In genomic region chr15:77871838-77872371, GRCh38 we compare ENCODE assay signal across 13 cellular contexts.
DNase-seq lines count a peak whose midpoint lies in the region; ATAC-seq and TF ChIP-seq lines count a peak whose summit lies in the region.
"Had no signal": no experiment of that assay in that cellular context is flagged by ENCODE, and none has a peak within 500 bp of the region (broad histone marks: within the 10 kb centered on the region; RNA-seq: fewer than 3 reads in every experiment).

No MANE protein-coding gene starts in this region.

- H3F3A ChIP-seq in GM23338 (replicated peaks; ENCODE audit: low read depth), result no peaks in the 10 kb centered on the region

- TF ChIP-seq CTCF in AG09309 (IDR thresholded peaks at IDR 0.05; ENCODE audit: control insufficient read depth, insufficient read depth, low read depth, low read length, missing control alignments) (peak; percentile 32), GM23338 (conservative IDR thresholded peaks at IDR 0.05; ENCODE audit: low read depth in 2 of 2) (peak; percentile 55 to 76), WTC11 (IDR thresholded peaks at IDR 0.05) (peak; percentile 50; the same call in 1 of the 2 replicates), lower lobe of right lung (IDR thresholded peaks at IDR 0.05) (peak; percentile 10)

- H3K27me3 Mint-ChIP-seq in GM23338 (ENCODE audit: insufficient read depth, low read depth, poor library complexity), result peaks cover 19% of the 10 kb centered on the region
- no peaks in the 10 kb centered on the region; the same call in none of the 2 replicates for H3K27me3 Mint-ChIP-seq in WTC11 (ENCODE audit: low read depth)

- H3K27me3 ChIP-seq in GM23338 (ENCODE audit: insufficient read depth) (no peaks in the 10 kb centered on the region), lower lobe of right lung (ENCODE audit: low read depth) (peaks cover 4% of the 10 kb centered on the region)

- ATAC-seq in GM23338 (peak; percentile 27), WTC11 (peak; percentile 33), lower lobe of right lung (no peak), GM19395 (IDR thresholded peaks at IDR 0.05; ENCODE audit: unreplicated experiment) (no peak)

- H3K79me2 ChIP-seq in GM23338 (replicated peaks; ENCODE audit: insufficient read depth), result no peaks in the 10 kb centered on the region

- H3K4me1 ChIP-seq in GM23338 (ENCODE audit: insufficient read depth), result no peaks in the 10 kb centered on the region; the same call in 1 of the 2 replicates
- H3K4me1 ChIP-seq in lower lobe of right lung, result no peaks in the 10 kb centered on the region

- no peaks in the 10 kb centered on the region for H3K9me3 ChIP-seq in lower lobe of right lung
- H3K9me3 ChIP-seq: esophagus muscularis mucosa had no signal

- no peaks in the 10 kb centered on the region for H4K20me1 ChIP-seq in GM23338 (replicated peaks; ENCODE audit: insufficient read depth)

- POLR2A ChIA-PET in WTC11 (lab: Charles Lee), result no interaction called here

- H3K4me1 Mint-ChIP-seq in GM23338 (peaks cover 9% of the 10 kb centered on the region), WTC11 (peaks cover 4% of the 10 kb centered on the region; the same call in 1 of the 2 replicates)

- H3K4me3 ChIP-seq in AG09309 (ENCODE audit: control insufficient read depth, low read depth, low read length), result no peak overlapping the region
- no peak overlapping the region for H3K4me3 ChIP-seq in GM23338
- H3K4me3 ChIP-seq in lower lobe of right lung, result no peak overlapping the region
- H3K4me3 ChIP-seq: esophagus muscularis mucosa had no signal

- CTCF ChIA-PET in WTC11 (lab: Charles Lee), result interaction anchor here (0.6 kb wide), 2 partner anchors 35 to 239 kb away, joined by 4 read pairs; no protein-coding TSS in a partner anchor

- H3K36me3 ChIP-seq in GM23338 (ENCODE audit: insufficient read depth) (no peaks in the 10 kb centered on the region), lower lobe of right lung (no peaks in the 10 kb centered on the region)
- H3K36me3 ChIP-seq: esophagus muscularis mucosa had no signal

- DNase-seq in AG09309 (ENCODE audit: low read depth) (no peak), GM23338 (ENCODE audit: low spot score) (peak; percentile 59), WTC11 (ENCODE audit: low spot score) (peak; percentile 63), lower lobe of right lung (peak; percentile 30), NAMALWA (ENCODE audit: low spot score) (no peak), cerebellar nuclear complex (lab: John Stamatoyannopoulos, UW) (no peak)
- no peak for DNase-seq in activated effector memory CD4-positive, alpha-beta T cell treated with Interleukin-2 at 50 U/mL for 16 hours
- DNase-seq: activated naive CD4-positive, alpha-beta T cell; NCI-H2081 had no signal

- no peaks in the 10 kb centered on the region for H3K9me2 ChIP-seq in GM23338 (ENCODE audit: insufficient read depth)

- H3K36me3 Mint-ChIP-seq in GM23338 (ENCODE audit: low read depth), result no peaks in the 10 kb centered on the region; the same call in 2 of the 3 replicates
- H3K36me3 Mint-ChIP-seq in WTC11, result no peaks in the 10 kb centered on the region
- H3K36me3 Mint-ChIP-seq: CD14-positive monocyte had no signal

- no peak overlapping the region for H3K27ac ChIP-seq in GM23338 (ENCODE audit: low read depth)
- H3K27ac ChIP-seq in lower lobe of right lung, result no peak overlapping the region
- H3K27ac ChIP-seq: esophagus muscularis mucosa, KMS-11 had no signal

- H3K27ac Mint-ChIP-seq in GM23338, result no peak overlapping the region
- H3K27ac Mint-ChIP-seq in WTC11, result no peak overlapping the region
- H3K27ac Mint-ChIP-seq: CD14-positive monocyte had no signal

- H3K4me3 Mint-ChIP-seq in GM23338 (no peak overlapping the region), WTC11 (no peak overlapping the region)

- H3K9me3 Mint-ChIP-seq in GM23338 (no peaks in the 10 kb centered on the region), WTC11 (no peaks in the 10 kb centered on the region)

- intact Hi-C loops in lower lobe of right lung (cut with DNase I), result no loop called here

- no peak overlapping the region for H2AFZ ChIP-seq in GM23338

- no peak overlapping the region for H3K4me2 ChIP-seq in GM23338
- H3K4me2 ChIP-seq: KMS-11 had no signal

TF ChIP-seq in GM23338, 12 proteins besides CTCF, POLR2A, EP300 and RAD21 (continues in another document):
- TF ChIP-seq JUNB (IDR thresholded peaks at IDR 0.05; ENCODE audit: unreplicated experiment) (no peak), POLR2AphosphoS5 (IDR thresholded peaks at IDR 0.05; ENCODE audit: low read depth) (no peak), ZNF114 (CRISPR knock-in tag; IDR thresholded peaks at IDR 0.05) (no peak), ZNF331 (CRISPR knock-in tag; IDR thresholded peaks at IDR 0.05; ENCODE audit: low read depth) (no peak), ETS1 (IDR thresholded peaks at IDR 0.05) (no peak), NANOG (IDR thresholded peaks at IDR 0.05; ENCODE audit: borderline replicate concordance) (no peak), EZH2 (IDR thresholded peaks at IDR 0.05; ENCODE audit: low read depth, unreplicated experiment) (no peak), STAT1 (IDR thresholded peaks at IDR 0.05; ENCODE audit: unreplicated experiment) (no peak), EZH2phosphoT487 (IDR thresholded peaks at IDR 0.05; ENCODE audit: unreplicated experiment) (no peak), CREB1 (CRISPR knock-in tag; IDR thresholded peaks at IDR 0.05; ENCODE audit: low read depth) (no peak)

TF ChIP-seq in WTC11, 78 proteins besides CTCF, POLR2A, EP300 and RAD21:
- TF ChIP-seq SOX15 (CRISPR knock-in tag; IDR thresholded peaks at IDR 0.05), result no peak
TF ChIP-seq in WTC11: peak in this region for 0.

Comparison
In these comparisons a context has a peak if more than half of its experiments do, and no peak if none do; other contexts are left out.
1. DNase-seq: peak in GM23338 (single experiment), WTC11 (single experiment) and lower lobe of right lung (single experiment); none in AG09309 (single experiment), activated effector memory CD4-positive, alpha-beta T cell treated with Interleukin-2 at 50 U/mL for 16 hours (single experiment), NAMALWA (single experiment) and cerebellar nuclear complex (0 of 2).
2. CTCF ChIP-seq: peak in every context shown above with its lines; median percentile 66 in GM23338; 50 in WTC11; 32 in AG09309; 10 in lower lobe of right lung.
3. ATAC-seq: peak in GM23338 (single experiment) and WTC11 (single experiment); none in lower lobe of right lung (0 of 2) and GM19395 (single experiment).